ENCODE assay signal across 10 cellular contexts in genomic region chr12:64733857-64734256, GRCh38. TPM values are rescaled to one million over a fixed set of nuclear protein-coding genes. Genes with fewer than 3 reads are reported as not detected.
A peak's percentile ranks its signal among the peaks of the same experiment; 100 is the strongest.
DNase-seq lines count a peak whose midpoint lies in the region; ATAC-seq and TF ChIP-seq lines count a peak whose summit lies in the region.
"Had no signal": no experiment of that assay in that cellular context is flagged by ENCODE, and none has a peak within 500 bp of the region (broad histone marks: within the 10 kb centered on the region; RNA-seq: fewer than 3 reads in every experiment).

No MANE protein-coding gene starts in this region.

- ATAC-seq in thoracic aorta (ENCODE audit: insufficient number of reproducible peaks, low FRiP score, low read depth) = no peak
- no peak for ATAC-seq in GM18520 (IDR thresholded peaks at IDR 0.05; ENCODE audit: unreplicated experiment)
- ATAC-seq in GM19023 (IDR thresholded peaks at IDR 0.05; ENCODE audit: unreplicated experiment) = no peak
- ATAC-seq in activated CD4-positive, CD25-positive, alpha-beta regulatory T cell treated with anti-CD3 and anti-CD28 coated beads, Interleukin-2, amount 50 U/mL, for 24 hours = no peak

- no peak overlapping the region for H3K4me3 ChIP-seq in thoracic aorta

- peak; percentile 67; the same call in 1 of the 2 replicates for TF ChIP-seq EP300 in Ishikawa (IDR thresholded peaks at IDR 0.05; ENCODE audit: borderline replicate concordance)

- TF ChIP-seq CTCF in RWPE1 (conservative IDR thresholded peaks at IDR 0.05; ENCODE audit: low read depth) (no peak), thoracic aorta (IDR thresholded peaks at IDR 0.05) (no peak)

- no peaks in the 10 kb centered on the region for H3K27me3 ChIP-seq in thoracic aorta (replicated peaks; ENCODE audit: insufficient read depth)

- no peaks in the 10 kb centered on the region for H3K9me3 ChIP-seq in thoracic aorta

- H3K27ac ChIP-seq in RWPE1 (peak overlapping the region; percentile 37; the same call in 1 of the 2 replicates), thoracic aorta (peak overlapping the region in 1 of 2 donors; percentile 6)

- CTCF ChIA-PET in RWPE1 (lab: Yijun Ruan, JAX) = interaction anchor here (0.5 to 1.1 kb wide), 2 partner anchors 184 to 238 kb away, joined by 3 read pairs; no protein-coding TSS in a partner anchor

- no peak; the same call in 1 of the 2 replicates for TF ChIP-seq RAD21 in Ishikawa (IDR thresholded peaks at IDR 0.05; ENCODE audit: low read depth)

- DNase-seq in RWPE1 (ENCODE audit: low spot score) (peak; percentile 89), cardiac septum (ENCODE audit: low spot score) (peak; percentile 82), thoracic aorta (ENCODE audit: low spot score) (peak; percentile 23), dedifferentiated amniotic fluid mesenchymal stem cell (ENCODE audit: extremely low spot score) (no peak)
- DNase-seq: kidney, MM.1S had no signal

- H3K4me1 ChIP-seq in thoracic aorta (ENCODE audit: control insufficient read depth in 1 of 2, low read depth in 2 of 2) = peaks cover 10 to 12% of the 10 kb centered on the region in 2 donors

- intact Hi-C loops in cardiac septum (cut with DNase I) = no loop called here

- H3K36me3 ChIP-seq in thoracic aorta = peaks cover 24% of the 10 kb centered on the region

- POLR2A ChIA-PET in RWPE1 (lab: Yijun Ruan, JAX; ENCODE audit: low non-redundant PET) = no interaction called here

TF ChIP-seq in Ishikawa, 13 proteins besides CTCF, POLR2A, EP300 and RAD21:
- TF ChIP-seq NFIC (IDR thresholded peaks at IDR 0.05) (peak; percentile 96), TEAD4 (IDR thresholded peaks at IDR 0.05) (peak; percentile 95), FOXM1 (IDR thresholded peaks at IDR 0.05; ENCODE audit: borderline replicate concordance, low read depth) (no peak), TAF1 (IDR thresholded peaks at IDR 0.05; ENCODE audit: low read depth) (no peak), CREB1 (IDR thresholded peaks at IDR 0.05; ENCODE audit: low read depth) (no peak), TCF12 (IDR thresholded peaks at IDR 0.05; ENCODE audit: low read depth) (0 out of 2 replicates have a peak, but pooled peaks have one; percentile 48), CEBPB (IDR thresholded peaks at IDR 0.05) (no peak), ZBTB7A (IDR thresholded peaks at IDR 0.05; ENCODE audit: low read depth) (no peak), EGR1 (IDR thresholded peaks at IDR 0.05) (no peak), YY1 (IDR thresholded peaks at IDR 0.05; ENCODE audit: low read depth) (no peak)
- TF ChIP-seq, protein P1, sequence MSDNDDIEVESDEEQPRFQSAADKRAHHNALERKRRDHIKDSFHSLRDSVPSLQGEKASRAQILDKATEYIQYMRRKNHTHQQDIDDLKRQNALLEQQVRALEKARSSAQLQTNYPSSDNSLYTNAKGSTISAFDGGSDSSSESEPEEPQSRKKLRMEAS (IDR thresholded peaks at IDR 0.05) = peak; percentile 48; the same call in 1 of the 2 replicates
- TF ChIP-seq, protein P2, sequence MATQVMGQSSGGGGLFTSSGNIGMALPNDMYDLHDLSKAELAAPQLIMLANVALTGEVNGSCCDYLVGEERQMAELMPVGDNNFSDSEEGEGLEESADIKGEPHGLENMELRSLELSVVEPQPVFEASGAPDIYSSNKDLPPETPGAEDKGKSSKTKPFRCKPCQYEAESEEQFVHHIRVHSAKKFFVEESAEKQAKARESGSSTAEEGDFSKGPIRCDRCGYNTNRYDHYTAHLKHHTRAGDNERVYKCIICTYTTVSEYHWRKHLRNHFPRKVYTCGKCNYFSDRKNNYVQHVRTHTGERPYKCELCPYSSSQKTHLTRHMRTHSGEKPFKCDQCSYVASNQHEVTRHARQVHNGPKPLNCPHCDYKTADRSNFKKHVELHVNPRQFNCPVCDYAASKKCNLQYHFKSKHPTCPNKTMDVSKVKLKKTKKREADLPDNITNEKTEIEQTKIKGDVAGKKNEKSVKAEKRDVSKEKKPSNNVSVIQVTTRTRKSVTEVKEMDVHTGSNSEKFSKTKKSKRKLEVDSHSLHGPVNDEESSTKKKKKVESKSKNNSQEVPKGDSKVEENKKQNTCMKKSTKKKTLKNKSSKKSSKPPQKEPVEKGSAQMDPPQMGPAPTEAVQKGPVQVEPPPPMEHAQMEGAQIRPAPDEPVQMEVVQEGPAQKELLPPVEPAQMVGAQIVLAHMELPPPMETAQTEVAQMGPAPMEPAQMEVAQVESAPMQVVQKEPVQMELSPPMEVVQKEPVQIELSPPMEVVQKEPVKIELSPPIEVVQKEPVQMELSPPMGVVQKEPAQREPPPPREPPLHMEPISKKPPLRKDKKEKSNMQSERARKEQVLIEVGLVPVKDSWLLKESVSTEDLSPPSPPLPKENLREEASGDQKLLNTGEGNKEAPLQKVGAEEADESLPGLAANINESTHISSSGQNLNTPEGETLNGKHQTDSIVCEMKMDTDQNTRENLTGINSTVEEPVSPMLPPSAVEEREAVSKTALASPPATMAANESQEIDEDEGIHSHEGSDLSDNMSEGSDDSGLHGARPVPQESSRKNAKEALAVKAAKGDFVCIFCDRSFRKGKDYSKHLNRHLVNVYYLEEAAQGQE (IDR thresholded peaks at IDR 0.05; ENCODE audit: low read depth) = no peak
- TF ChIP-seq, protein P3, sequence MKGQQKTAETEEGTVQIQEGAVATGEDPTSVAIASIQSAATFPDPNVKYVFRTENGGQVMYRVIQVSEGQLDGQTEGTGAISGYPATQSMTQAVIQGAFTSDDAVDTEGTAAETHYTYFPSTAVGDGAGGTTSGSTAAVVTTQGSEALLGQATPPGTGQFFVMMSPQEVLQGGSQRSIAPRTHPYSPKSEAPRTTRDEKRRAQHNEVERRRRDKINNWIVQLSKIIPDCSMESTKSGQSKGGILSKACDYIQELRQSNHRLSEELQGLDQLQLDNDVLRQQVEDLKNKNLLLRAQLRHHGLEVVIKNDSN (IDR thresholded peaks at IDR 0.05) = peak; percentile 34; the same call in 1 of the 2 replicates

RNA-seq across cellular contexts. Expression of gene GNS, which starts 25.3 kb away (rescaled TPM):
- total RNA-seq in cardiac septum (86.6 TPM), thoracic aorta (100 to 1,000 TPM; 107 to 125 TPM)
